Comparison of ENCODE assay signal across 1 cellular context in the genomic region with DNA sequence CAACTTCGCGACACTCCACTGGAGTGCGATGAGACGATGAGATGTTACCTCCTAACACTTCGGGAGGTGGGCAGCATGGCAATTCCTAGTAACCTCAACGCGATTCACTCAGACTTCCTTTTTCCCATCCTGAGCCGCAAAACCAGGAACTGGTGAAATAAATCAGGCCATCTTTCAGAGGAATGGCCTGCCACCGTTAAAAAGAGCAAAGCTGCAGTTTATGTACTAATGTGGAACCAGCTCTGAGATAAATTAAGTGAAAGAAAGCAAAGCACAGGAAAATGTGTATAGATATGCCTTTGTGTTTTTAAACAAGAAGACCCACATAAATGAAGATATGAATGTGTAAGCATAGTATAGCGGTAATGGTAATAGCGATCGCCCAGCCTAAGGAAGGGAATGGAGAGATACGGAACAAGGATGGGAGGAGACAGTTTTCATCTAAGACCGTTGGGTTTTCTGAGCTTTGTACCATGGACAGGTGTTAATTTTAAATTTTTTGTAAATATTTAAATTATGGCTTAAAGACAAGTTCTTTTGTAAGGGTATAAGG.
TF ChIP-seq lines count a peak whose summit lies in the region.

No MANE protein-coding gene starts in this region.

TF ChIP-seq in K562, 482 proteins besides CTCF, POLR2A, EP300 and RAD21 (continued from another document and continues in another):
- TF ChIP-seq USF2 (CRISPR knock-in tag; IDR thresholded peaks at IDR 0.05): no peak
- TF ChIP-seq PHB (CRISPR knock-in tag; IDR thresholded peaks at IDR 0.05): no peak
- no peak for TF ChIP-seq TAL1 (IDR thresholded peaks at IDR 0.05)
- TF ChIP-seq TAF7 (tag; IDR thresholded peaks at IDR 0.05): 0 out of 2 replicates have a peak, but pooled peaks have one; percentile 1
- TF ChIP-seq TCFL5 (CRISPR knock-in tag; conservative IDR thresholded peaks at IDR 0.05): no peak
- TF ChIP-seq DPF2 (IDR thresholded peaks at IDR 0.05): no peak
- TF ChIP-seq ZFP91 (CRISPR knock-in tag; IDR thresholded peaks at IDR 0.05): no peak
- 0 out of 2 replicates have a peak, but pooled peaks have one; percentile 26 for TF ChIP-seq CEBPG (CRISPR knock-in tag; IDR thresholded peaks at IDR 0.05)
- no peak for TF ChIP-seq CEBPG (tag; conservative IDR thresholded peaks at IDR 0.05 in 1 of 2, IDR thresholded peaks at IDR 0.05 in 1 of 2)
- no peak for TF ChIP-seq ARHGAP35 (IDR thresholded peaks at IDR 0.05; ENCODE audit: partially characterized antibody)
- no peak for TF ChIP-seq MCM5 (IDR thresholded peaks at IDR 0.05; ENCODE audit: low read depth)
- TF ChIP-seq FOXK1 (CRISPR knock-in tag; IDR thresholded peaks at IDR 0.05; ENCODE audit: borderline replicate concordance): no peak
- TF ChIP-seq CHD4 (IDR thresholded peaks at IDR 0.05; ENCODE audit: insufficient read depth, insufficient replicate concordance, low read depth, low read length, poor library complexity, severe bottlenecking): no peak
- TF ChIP-seq, protein P1, sequence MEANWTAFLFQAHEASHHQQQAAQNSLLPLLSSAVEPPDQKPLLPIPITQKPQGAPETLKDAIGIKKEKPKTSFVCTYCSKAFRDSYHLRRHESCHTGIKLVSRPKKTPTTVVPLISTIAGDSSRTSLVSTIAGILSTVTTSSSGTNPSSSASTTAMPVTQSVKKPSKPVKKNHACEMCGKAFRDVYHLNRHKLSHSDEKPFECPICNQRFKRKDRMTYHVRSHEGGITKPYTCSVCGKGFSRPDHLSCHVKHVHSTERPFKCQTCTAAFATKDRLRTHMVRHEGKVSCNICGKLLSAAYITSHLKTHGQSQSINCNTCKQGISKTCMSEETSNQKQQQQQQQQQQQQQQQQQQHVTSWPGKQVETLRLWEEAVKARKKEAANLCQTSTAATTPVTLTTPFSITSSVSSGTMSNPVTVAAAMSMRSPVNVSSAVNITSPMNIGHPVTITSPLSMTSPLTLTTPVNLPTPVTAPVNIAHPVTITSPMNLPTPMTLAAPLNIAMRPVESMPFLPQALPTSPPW (CRISPR knock-in tag; IDR thresholded peaks at IDR 0.05): no peak
- TF ChIP-seq ARID3A (IDR thresholded peaks at IDR 0.05; ENCODE audit: borderline replicate concordance, low read depth, low read length): no peak
- TF ChIP-seq ZNF644 (tag; IDR thresholded peaks at IDR 0.05; ENCODE audit: low read depth): no peak
- no peak for TF ChIP-seq SNIP1 (IDR thresholded peaks at IDR 0.05; ENCODE audit: low read depth)
- peak; percentile 56; the same call in 1 of the 2 replicates for TF ChIP-seq SPI1 (IDR thresholded peaks at IDR 0.05; ENCODE audit: borderline replicate concordance, low read depth, low read length)
- TF ChIP-seq, protein P2, sequence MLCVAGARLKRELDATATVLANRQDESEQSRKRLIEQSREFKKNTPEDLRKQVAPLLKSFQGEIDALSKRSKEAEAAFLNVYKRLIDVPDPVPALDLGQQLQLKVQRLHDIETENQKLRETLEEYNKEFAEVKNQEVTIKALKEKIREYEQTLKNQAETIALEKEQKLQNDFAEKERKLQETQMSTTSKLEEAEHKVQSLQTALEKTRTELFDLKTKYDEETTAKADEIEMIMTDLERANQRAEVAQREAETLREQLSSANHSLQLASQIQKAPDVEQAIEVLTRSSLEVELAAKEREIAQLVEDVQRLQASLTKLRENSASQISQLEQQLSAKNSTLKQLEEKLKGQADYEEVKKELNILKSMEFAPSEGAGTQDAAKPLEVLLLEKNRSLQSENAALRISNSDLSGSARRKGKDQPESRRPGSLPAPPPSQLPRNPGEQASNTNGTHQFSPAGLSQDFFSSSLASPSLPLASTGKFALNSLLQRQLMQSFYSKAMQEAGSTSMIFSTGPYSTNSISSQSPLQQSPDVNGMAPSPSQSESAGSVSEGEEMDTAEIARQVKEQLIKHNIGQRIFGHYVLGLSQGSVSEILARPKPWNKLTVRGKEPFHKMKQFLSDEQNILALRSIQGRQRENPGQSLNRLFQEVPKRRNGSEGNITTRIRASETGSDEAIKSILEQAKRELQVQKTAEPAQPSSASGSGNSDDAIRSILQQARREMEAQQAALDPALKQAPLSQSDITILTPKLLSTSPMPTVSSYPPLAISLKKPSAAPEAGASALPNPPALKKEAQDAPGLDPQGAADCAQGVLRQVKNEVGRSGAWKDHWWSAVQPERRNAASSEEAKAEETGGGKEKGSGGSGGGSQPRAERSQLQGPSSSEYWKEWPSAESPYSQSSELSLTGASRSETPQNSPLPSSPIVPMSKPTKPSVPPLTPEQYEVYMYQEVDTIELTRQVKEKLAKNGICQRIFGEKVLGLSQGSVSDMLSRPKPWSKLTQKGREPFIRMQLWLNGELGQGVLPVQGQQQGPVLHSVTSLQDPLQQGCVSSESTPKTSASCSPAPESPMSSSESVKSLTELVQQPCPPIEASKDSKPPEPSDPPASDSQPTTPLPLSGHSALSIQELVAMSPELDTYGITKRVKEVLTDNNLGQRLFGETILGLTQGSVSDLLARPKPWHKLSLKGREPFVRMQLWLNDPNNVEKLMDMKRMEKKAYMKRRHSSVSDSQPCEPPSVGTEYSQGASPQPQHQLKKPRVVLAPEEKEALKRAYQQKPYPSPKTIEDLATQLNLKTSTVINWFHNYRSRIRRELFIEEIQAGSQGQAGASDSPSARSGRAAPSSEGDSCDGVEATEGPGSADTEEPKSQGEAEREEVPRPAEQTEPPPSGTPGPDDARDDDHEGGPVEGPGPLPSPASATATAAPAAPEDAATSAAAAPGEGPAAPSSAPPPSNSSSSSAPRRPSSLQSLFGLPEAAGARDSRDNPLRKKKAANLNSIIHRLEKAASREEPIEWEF (CRISPR knock-in tag; IDR thresholded peaks at IDR 0.05): peak; percentile 41; the same call in 1 of the 2 replicates
- 0 out of 2 replicates have a peak, but pooled peaks have one; percentile 3 for TF ChIP-seq RB1 (IDR thresholded peaks at IDR 0.05; ENCODE audit: low read depth)
- no peak for TF ChIP-seq ILK (tag; IDR thresholded peaks at IDR 0.05; ENCODE audit: borderline replicate concordance, low read depth)
- no peak for TF ChIP-seq SAP30 (IDR thresholded peaks at IDR 0.05; ENCODE audit: borderline replicate concordance, insufficient read depth, low read depth, low read length, poor library complexity, severe bottlenecking)
- TF ChIP-seq L3MBTL2 (IDR thresholded peaks at IDR 0.05): peak; percentile 62; the same call in 1 of the 2 replicates
- TF ChIP-seq, protein P3, sequence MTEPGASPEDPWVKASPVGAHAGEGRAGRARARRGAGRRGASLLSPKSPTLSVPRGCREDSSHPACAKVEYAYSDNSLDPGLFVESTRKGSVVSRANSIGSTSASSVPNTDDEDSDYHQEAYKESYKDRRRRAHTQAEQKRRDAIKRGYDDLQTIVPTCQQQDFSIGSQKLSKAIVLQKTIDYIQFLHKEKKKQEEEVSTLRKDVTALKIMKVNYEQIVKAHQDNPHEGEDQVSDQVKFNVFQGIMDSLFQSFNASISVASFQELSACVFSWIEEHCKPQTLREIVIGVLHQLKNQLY (CRISPR knock-in tag; conservative IDR thresholded peaks at IDR 0.05): no peak
- TF ChIP-seq, protein P4, sequence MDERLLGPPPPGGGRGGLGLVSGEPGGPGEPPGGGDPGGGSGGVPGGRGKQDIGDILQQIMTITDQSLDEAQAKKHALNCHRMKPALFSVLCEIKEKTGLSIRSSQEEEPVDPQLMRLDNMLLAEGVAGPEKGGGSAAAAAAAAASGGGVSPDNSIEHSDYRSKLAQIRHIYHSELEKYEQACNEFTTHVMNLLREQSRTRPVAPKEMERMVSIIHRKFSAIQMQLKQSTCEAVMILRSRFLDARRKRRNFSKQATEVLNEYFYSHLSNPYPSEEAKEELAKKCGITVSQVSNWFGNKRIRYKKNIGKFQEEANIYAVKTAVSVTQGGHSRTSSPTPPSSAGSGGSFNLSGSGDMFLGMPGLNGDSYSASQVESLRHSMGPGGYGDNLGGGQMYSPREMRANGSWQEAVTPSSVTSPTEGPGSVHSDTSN (CRISPR knock-in tag; IDR thresholded peaks at IDR 0.05; ENCODE audit: low read depth): no peak
- TF ChIP-seq, protein P4 (tag; conservative IDR thresholded peaks at IDR 0.05; ENCODE audit: low read depth): no peak
- TF ChIP-seq KHSRP (IDR thresholded peaks at IDR 0.05): no peak
- TF ChIP-seq ZNF224 (CRISPR knock-in tag; IDR thresholded peaks at IDR 0.05): no peak
